In genomic region chr6:81800666-81801065, GRCh38 we compare ENCODE assay signal across 1 cellular context.
TF ChIP-seq lines count a peak whose summit lies in the region.

No MANE protein-coding gene starts in this region.

TF ChIP-seq in GM23338, 12 proteins besides CTCF, POLR2A, EP300 and RAD21 (continued from another document):
- no peak for TF ChIP-seq ZNF462 (CRISPR knock-in tag; IDR thresholded peaks at IDR 0.05)
- no peak for TF ChIP-seq STAT1 (IDR thresholded peaks at IDR 0.05; ENCODE audit: unreplicated experiment)
- no peak for TF ChIP-seq NANOG (IDR thresholded peaks at IDR 0.05; ENCODE audit: borderline replicate concordance)
- no peak for TF ChIP-seq ZNF331 (CRISPR knock-in tag; IDR thresholded peaks at IDR 0.05; ENCODE audit: low read depth)
- TF ChIP-seq EZH2phosphoT487 (IDR thresholded peaks at IDR 0.05; ENCODE audit: unreplicated experiment), result no peak
- no peak for TF ChIP-seq EZH2 (IDR thresholded peaks at IDR 0.05; ENCODE audit: low read depth, unreplicated experiment)
TF ChIP-seq in GM23338: peak in this region for 0.
